Comparison of ENCODE assay signal across 1 cellular context in the genomic region with DNA sequence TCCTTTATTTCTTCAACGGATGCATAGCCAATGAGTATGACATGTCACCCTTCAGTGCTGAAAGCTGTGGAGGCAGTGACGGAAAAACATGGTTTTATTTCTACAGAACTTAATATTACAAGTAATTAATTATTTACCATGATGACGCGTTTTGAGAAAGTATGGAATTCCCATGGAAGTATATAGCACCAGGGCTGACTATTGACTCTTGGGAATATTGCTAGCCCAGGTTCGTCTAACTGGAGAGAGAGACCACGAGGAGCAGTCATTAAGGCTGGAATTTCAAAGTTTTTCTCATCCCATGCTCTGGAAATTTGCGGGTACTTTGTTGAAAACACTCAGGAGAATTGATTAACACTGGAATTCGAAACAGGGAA.
TF ChIP-seq lines count a peak whose summit lies in the region.

No MANE protein-coding gene starts in this region.

TF ChIP-seq in GM23338, 12 proteins besides CTCF, POLR2A, EP300 and RAD21 (continued from another document):
- TF ChIP-seq, protein P1, sequence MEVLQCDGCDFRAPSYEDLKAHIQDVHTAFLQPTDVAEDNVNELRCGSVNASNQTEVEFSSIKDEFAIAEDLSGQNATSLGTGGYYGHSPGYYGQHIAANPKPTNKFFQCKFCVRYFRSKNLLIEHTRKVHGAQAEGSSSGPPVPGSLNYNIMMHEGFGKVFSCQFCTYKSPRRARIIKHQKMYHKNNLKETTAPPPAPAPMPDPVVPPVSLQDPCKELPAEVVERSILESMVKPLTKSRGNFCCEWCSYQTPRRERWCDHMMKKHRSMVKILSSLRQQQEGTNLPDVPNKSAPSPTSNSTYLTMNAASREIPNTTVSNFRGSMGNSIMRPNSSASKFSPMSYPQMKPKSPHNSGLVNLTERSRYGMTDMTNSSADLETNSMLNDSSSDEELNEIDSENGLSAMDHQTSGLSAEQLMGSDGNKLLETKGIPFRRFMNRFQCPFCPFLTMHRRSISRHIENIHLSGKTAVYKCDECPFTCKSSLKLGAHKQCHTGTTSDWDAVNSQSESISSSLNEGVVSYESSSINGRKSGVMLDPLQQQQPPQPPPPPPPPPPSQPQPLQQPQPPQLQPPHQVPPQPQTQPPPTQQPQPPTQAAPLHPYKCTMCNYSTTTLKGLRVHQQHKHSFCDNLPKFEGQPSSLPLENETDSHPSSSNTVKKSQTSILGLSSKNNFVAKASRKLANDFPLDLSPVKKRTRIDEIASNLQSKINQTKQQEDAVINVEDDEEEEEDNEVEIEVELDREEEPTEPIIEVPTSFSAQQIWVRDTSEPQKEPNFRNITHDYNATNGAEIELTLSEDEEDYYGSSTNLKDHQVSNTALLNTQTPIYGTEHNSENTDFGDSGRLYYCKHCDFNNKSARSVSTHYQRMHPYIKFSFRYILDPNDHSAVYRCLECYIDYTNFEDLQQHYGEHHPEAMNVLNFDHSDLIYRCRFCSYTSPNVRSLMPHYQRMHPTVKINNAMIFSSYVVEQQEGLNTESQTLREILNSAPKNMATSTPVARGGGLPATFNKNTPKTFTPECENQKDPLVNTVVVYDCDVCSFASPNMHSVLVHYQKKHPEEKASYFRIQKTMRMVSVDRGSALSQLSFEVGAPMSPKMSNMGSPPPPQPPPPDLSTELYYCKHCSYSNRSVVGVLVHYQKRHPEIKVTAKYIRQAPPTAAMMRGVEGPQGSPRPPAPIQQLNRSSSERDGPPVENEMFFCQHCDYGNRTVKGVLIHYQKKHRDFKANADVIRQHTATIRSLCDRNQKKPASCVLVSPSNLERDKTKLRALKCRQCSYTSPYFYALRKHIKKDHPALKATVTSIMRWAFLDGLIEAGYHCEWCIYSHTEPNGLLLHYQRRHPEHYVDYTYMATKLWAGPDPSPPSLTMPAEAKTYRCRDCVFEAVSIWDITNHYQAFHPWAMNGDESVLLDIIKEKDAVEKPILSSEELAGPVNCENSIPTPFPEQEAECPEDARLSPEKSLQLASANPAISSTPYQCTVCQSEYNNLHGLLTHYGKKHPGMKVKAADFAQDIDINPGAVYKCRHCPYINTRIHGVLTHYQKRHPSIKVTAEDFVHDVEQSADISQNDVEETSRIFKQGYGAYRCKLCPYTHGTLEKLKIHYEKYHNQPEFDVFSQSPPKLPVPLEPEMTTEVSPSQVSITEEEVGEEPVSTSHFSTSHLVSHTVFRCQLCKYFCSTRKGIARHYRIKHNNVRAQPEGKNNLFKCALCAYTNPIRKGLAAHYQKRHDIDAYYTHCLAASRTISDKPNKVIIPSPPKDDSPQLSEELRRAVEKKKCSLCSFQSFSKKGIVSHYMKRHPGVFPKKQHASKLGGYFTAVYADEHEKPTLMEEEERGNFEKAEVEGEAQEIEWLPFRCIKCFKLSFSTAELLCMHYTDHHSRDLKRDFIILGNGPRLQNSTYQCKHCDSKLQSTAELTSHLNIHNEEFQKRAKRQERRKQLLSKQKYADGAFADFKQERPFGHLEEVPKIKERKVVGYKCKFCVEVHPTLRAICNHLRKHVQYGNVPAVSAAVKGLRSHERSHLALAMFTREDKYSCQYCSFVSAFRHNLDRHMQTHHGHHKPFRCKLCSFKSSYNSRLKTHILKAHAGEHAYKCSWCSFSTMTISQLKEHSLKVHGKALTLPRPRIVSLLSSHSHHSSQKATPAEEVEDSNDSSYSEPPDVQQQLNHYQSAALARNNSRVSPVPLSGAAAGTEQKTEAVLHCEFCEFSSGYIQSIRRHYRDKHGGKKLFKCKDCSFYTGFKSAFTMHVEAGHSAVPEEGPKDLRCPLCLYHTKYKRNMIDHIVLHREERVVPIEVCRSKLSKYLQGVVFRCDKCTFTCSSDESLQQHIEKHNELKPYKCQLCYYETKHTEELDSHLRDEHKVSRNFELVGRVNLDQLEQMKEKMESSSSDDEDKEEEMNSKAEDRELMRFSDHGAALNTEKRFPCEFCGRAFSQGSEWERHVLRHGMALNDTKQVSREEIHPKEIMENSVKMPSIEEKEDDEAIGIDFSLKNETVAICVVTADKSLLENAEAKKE (CRISPR knock-in tag; IDR thresholded peaks at IDR 0.05): no peak
- no peak for TF ChIP-seq NANOG (IDR thresholded peaks at IDR 0.05; ENCODE audit: borderline replicate concordance)
- no peak for TF ChIP-seq ZNF331 (CRISPR knock-in tag; IDR thresholded peaks at IDR 0.05; ENCODE audit: low read depth)
- no peak for TF ChIP-seq JUNB (IDR thresholded peaks at IDR 0.05; ENCODE audit: unreplicated experiment)
- no peak for TF ChIP-seq POLR2AphosphoS5 (IDR thresholded peaks at IDR 0.05; ENCODE audit: low read depth)
- TF ChIP-seq EZH2phosphoT487 (IDR thresholded peaks at IDR 0.05; ENCODE audit: unreplicated experiment): no peak
- TF ChIP-seq EZH2 (IDR thresholded peaks at IDR 0.05; ENCODE audit: low read depth, unreplicated experiment): no peak
- TF ChIP-seq, protein P2, sequence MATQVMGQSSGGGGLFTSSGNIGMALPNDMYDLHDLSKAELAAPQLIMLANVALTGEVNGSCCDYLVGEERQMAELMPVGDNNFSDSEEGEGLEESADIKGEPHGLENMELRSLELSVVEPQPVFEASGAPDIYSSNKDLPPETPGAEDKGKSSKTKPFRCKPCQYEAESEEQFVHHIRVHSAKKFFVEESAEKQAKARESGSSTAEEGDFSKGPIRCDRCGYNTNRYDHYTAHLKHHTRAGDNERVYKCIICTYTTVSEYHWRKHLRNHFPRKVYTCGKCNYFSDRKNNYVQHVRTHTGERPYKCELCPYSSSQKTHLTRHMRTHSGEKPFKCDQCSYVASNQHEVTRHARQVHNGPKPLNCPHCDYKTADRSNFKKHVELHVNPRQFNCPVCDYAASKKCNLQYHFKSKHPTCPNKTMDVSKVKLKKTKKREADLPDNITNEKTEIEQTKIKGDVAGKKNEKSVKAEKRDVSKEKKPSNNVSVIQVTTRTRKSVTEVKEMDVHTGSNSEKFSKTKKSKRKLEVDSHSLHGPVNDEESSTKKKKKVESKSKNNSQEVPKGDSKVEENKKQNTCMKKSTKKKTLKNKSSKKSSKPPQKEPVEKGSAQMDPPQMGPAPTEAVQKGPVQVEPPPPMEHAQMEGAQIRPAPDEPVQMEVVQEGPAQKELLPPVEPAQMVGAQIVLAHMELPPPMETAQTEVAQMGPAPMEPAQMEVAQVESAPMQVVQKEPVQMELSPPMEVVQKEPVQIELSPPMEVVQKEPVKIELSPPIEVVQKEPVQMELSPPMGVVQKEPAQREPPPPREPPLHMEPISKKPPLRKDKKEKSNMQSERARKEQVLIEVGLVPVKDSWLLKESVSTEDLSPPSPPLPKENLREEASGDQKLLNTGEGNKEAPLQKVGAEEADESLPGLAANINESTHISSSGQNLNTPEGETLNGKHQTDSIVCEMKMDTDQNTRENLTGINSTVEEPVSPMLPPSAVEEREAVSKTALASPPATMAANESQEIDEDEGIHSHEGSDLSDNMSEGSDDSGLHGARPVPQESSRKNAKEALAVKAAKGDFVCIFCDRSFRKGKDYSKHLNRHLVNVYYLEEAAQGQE (IDR thresholded peaks at IDR 0.05; ENCODE audit: unreplicated experiment): no peak
